In the genomic region with DNA sequence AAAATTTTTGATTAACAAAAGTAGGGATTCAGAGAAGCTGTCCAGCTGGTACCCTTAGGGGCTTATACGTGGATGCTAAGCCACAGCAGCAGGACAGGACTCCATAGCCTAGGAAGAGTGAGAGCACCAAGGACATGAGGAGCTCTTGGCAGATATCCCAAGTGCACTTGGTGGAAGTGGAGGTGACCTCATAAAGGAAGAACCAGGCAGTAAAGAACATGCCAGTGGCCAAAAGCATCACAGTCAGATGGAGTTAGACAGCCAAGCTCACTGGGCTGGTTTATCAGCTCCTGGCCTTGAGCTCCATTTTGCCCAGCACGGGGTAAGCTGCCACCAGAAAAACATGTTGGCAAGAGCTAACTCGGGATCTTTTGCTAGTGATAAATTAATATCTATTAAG, we compare ENCODE assay signal across 9 cellular contexts.
DNase-seq lines count a peak whose midpoint lies in the region; ATAC-seq, FAIRE-seq and TF ChIP-seq lines count a peak whose summit lies in the region.
"Had no signal": no experiment of that assay in that cellular context is flagged by ENCODE, and none has a peak within 500 bp of the region (broad histone marks: within the 10 kb centered on the region; RNA-seq: fewer than 3 reads in every experiment).

No MANE protein-coding gene starts in this region.

- H3K4me2 ChIP-seq in HepG2 (ENCODE audit: low read depth, low read length) = no peak overlapping the region

- FAIRE-seq in H54 (lab: Jason Lieb, UNC) (peak; percentile 95), HepG2 (lab: Jason Lieb, UNC) (no peak)

- H3K79me2 ChIP-seq in HepG2 (ENCODE audit: insufficient read depth, low read length) = no peaks in the 10 kb centered on the region

- CTCF ChIA-PET in Panc1 (lab: Charles Lee) = no interaction called here
- CTCF ChIA-PET in HepG2 (lab: Yijun Ruan, JAX; ENCODE audit: low intra/inter-chr PET ratio, low total read pairs) = no interaction called here

- H3K4me3 ChIP-seq in Panc1 (ENCODE audit: low read depth in 2 of 2, low read length in 2 of 2) (no peak overlapping the region), stomach (no peak overlapping the region), HepG2 (replicated peaks in 1 of 3; ENCODE audit: insufficient read depth in 1 of 3, low read depth in 2 of 3, low read length in 3 of 3) (no peak overlapping the region)
- H3K4me3 ChIP-seq: SJSA1 had no signal

- H3K36me3 ChIP-seq in Panc1 (ENCODE audit: control insufficient read depth, insufficient read depth, low read length) = no peaks in the 10 kb centered on the region
- H3K36me3 ChIP-seq in stomach = no peaks in the 10 kb centered on the region
- H3K36me3 ChIP-seq in HepG2 (replicated peaks in 1 of 2; ENCODE audit: control insufficient read depth in 1 of 2, insufficient read depth in 2 of 2, low read length in 2 of 2) = no peaks in the 10 kb centered on the region
- H3K36me3 ChIP-seq: SJSA1 had no signal

- DNase-seq in H54 (ENCODE audit: insufficient read length, low spot score) (peak; percentile 35), Panc1 (ENCODE audit: low read depth, low spot score) (no peak), fibroblast of peridontal ligament (ENCODE audit: extremely low read depth) (peak; percentile 61), stomach (peak; percentile 30), mesenteric fat pad (ENCODE audit: low spot score) (no peak), NCI-H2107 treated with DMSO at 0.1 percent for 48 hours (lab: John Stamatoyannopoulos, UW; ENCODE audit: unreplicated experiment) (no peak), DMS114 treated with DMSO at 0.1 percent for 48 hours (lab: John Stamatoyannopoulos, UW; ENCODE audit: unreplicated experiment) (no peak), HepG2 (ENCODE audit: low spot score) (no peak)

- no peak for TF ChIP-seq POLR2A in H54 (IDR thresholded peaks at IDR 0.05; ENCODE audit: low read depth, low read length)
- TF ChIP-seq POLR2A in stomach (IDR thresholded peaks at IDR 0.05) = no peak
- TF ChIP-seq POLR2A in HepG2 (IDR thresholded peaks at IDR 0.05; ENCODE audit: insufficient read depth in 1 of 2, low read depth in 2 of 2, low read length in 2 of 2) = no peak

- POLR2A ChIA-PET in Panc1 (lab: Charles Lee) (no interaction called here), HepG2 (lab: Yijun Ruan, JAX) (interaction anchor here (0.6 to 1.2 kb wide), 2 partner anchors 24 to 33 kb away, joined by 3 to 5 read pairs; no protein-coding TSS in a partner anchor)

- WGBS in stomach, 5 donors = 43 to 50% (median 46%) methylated on average over 3 of the region's 3 CpGs
- WGBS in HepG2 (ENCODE audit: low lambda C conversion rate) = 98% methylated on average over 3 of the region's 3 CpGs

- H3K4me1 ChIP-seq in Panc1 (ENCODE audit: control insufficient read depth, insufficient read depth, low read length) (no peaks in the 10 kb centered on the region), stomach (peaks cover 10 to 55% (median 36%) of the 10 kb centered on the region in 4 donors), HepG2 (ENCODE audit: insufficient read depth, low read length) (peaks cover 83% of the 10 kb centered on the region)

- no peak overlapping the region for H3K9ac ChIP-seq in HepG2 (ENCODE audit: insufficient read depth, low read depth, low read length)

- TF ChIP-seq RAD21 in HepG2 (CRISPR knock-in tag; IDR thresholded peaks at IDR 0.05) = no peak

- H3K27ac ChIP-seq in Panc1 (ENCODE audit: low read length) (peak overlapping the region; percentile 18), stomach (peak overlapping the region in 2 of 5 donors; percentile 12 to 47), HepG2 (ENCODE audit: extremely low read length, insufficient read depth, low read length) (no peak overlapping the region)
- H3K27ac ChIP-seq: SJSA1 had no signal

- no peak overlapping the region for H2AFZ ChIP-seq in HepG2 (ENCODE audit: low read length)

- no peak for TF ChIP-seq EP300 in stomach (IDR thresholded peaks at IDR 0.05)
- TF ChIP-seq EP300 in HepG2 (IDR thresholded peaks at IDR 0.05; ENCODE audit: low read depth in 2 of 2, low read length in 2 of 2) = no peak
- TF ChIP-seq EP300 in HepG2 (CRISPR knock-in tag; IDR thresholded peaks at IDR 0.05; ENCODE audit: borderline replicate concordance) = no peak

- H4K20me1 ChIP-seq in HepG2 (ENCODE audit: insufficient read depth, low read length) = no peaks in the 10 kb centered on the region

- H3K9me3 ChIP-seq in Panc1 (ENCODE audit: control insufficient read depth, insufficient read depth, low read depth, low read length) (no peaks in the 10 kb centered on the region), stomach (no peaks in the 10 kb centered on the region), HepG2 (ENCODE audit: low read length) (no peaks in the 10 kb centered on the region)
- H3K9me3 ChIP-seq: SJSA1 had no signal

- H3K27me3 ChIP-seq in Panc1 (ENCODE audit: control insufficient read depth, insufficient read depth, low read length) = no peaks in the 10 kb centered on the region
- no peaks in the 10 kb centered on the region for H3K27me3 ChIP-seq in stomach
- H3K27me3 ChIP-seq in HepG2 (ENCODE audit: control insufficient read depth in 1 of 2, insufficient read depth in 2 of 2, low read length in 2 of 2) = no peaks in the 10 kb centered on the region
- H3K27me3 ChIP-seq: SJSA1 had no signal

- ATAC-seq in Panc1 (peak; percentile 56; the same call in 1 of the 2 replicates), HepG2 (no peak)

- TF ChIP-seq CTCF in Panc1 (IDR thresholded peaks at IDR 0.05) = no peak
- TF ChIP-seq CTCF in stomach (IDR thresholded peaks at IDR 0.05) = no peak
- no peak for TF ChIP-seq CTCF in HepG2 (CRISPR knock-in tag; IDR thresholded peaks at IDR 0.05)

- in situ Hi-C loops in Panc1 (cut with HindIII; ENCODE audit: low pct_unique_long_range_greater_than_20kb, low sequenced_read_pairs) (no loop called here), HepG2 (cut with HindIII; ENCODE audit: extremely low pct_ligation_motif_present, low pct_unique_long_range_greater_than_20kb) (no loop called here)

- intact Hi-C loops in Panc1 (cut with micrococcal nuclease; ENCODE audit: unreplicated experiment) (no loop called here), stomach (cut with DNase I; ENCODE audit: low total_unique reads) (no loop called here), HepG2 (cut with micrococcal nuclease; ENCODE audit: unreplicated experiment) (no loop called here)

- BruUV-seq in Panc1 (replicated peaks; lab: Mats Ljungman, UMichigan) (no TSS peak), HepG2 (replicated peaks; lab: Mats Ljungman, UMichigan) (no TSS peak)

TF ChIP-seq in HepG2, 621 proteins besides CTCF, POLR2A, EP300 and RAD21 (continues in another document):
- TF ChIP-seq, protein P1, sequence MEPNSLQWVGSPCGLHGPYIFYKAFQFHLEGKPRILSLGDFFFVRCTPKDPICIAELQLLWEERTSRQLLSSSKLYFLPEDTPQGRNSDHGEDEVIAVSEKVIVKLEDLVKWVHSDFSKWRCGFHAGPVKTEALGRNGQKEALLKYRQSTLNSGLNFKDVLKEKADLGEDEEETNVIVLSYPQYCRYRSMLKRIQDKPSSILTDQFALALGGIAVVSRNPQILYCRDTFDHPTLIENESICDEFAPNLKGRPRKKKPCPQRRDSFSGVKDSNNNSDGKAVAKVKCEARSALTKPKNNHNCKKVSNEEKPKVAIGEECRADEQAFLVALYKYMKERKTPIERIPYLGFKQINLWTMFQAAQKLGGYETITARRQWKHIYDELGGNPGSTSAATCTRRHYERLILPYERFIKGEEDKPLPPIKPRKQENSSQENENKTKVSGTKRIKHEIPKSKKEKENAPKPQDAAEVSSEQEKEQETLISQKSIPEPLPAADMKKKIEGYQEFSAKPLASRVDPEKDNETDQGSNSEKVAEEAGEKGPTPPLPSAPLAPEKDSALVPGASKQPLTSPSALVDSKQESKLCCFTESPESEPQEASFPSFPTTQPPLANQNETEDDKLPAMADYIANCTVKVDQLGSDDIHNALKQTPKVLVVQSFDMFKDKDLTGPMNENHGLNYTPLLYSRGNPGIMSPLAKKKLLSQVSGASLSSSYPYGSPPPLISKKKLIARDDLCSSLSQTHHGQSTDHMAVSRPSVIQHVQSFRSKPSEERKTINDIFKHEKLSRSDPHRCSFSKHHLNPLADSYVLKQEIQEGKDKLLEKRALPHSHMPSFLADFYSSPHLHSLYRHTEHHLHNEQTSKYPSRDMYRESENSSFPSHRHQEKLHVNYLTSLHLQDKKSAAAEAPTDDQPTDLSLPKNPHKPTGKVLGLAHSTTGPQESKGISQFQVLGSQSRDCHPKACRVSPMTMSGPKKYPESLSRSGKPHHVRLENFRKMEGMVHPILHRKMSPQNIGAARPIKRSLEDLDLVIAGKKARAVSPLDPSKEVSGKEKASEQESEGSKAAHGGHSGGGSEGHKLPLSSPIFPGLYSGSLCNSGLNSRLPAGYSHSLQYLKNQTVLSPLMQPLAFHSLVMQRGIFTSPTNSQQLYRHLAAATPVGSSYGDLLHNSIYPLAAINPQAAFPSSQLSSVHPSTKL (CRISPR knock-in tag; IDR thresholded peaks at IDR 0.05) = no peak
- TF ChIP-seq ZNF430 (CRISPR knock-in tag; IDR thresholded peaks at IDR 0.05) = no peak
- TF ChIP-seq, protein P2, sequence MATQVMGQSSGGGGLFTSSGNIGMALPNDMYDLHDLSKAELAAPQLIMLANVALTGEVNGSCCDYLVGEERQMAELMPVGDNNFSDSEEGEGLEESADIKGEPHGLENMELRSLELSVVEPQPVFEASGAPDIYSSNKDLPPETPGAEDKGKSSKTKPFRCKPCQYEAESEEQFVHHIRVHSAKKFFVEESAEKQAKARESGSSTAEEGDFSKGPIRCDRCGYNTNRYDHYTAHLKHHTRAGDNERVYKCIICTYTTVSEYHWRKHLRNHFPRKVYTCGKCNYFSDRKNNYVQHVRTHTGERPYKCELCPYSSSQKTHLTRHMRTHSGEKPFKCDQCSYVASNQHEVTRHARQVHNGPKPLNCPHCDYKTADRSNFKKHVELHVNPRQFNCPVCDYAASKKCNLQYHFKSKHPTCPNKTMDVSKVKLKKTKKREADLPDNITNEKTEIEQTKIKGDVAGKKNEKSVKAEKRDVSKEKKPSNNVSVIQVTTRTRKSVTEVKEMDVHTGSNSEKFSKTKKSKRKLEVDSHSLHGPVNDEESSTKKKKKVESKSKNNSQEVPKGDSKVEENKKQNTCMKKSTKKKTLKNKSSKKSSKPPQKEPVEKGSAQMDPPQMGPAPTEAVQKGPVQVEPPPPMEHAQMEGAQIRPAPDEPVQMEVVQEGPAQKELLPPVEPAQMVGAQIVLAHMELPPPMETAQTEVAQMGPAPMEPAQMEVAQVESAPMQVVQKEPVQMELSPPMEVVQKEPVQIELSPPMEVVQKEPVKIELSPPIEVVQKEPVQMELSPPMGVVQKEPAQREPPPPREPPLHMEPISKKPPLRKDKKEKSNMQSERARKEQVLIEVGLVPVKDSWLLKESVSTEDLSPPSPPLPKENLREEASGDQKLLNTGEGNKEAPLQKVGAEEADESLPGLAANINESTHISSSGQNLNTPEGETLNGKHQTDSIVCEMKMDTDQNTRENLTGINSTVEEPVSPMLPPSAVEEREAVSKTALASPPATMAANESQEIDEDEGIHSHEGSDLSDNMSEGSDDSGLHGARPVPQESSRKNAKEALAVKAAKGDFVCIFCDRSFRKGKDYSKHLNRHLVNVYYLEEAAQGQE (IDR thresholded peaks at IDR 0.05; ENCODE audit: borderline replicate concordance in 1 of 2, low read depth in 1 of 2, low read length in 2 of 2) = no peak

Comparison
In these comparisons a context has a peak if more than half of its experiments do, and no peak if none do; other contexts are left out.
1. DNase-seq: peak in H54 (single experiment), fibroblast of peridontal ligament (single experiment) and stomach (single experiment); none in Panc1 (single experiment), mesenteric fat pad (single experiment), NCI-H2107 treated with DMSO at 0.1 percent for 48 hours (single experiment), DMS114 treated with DMSO at 0.1 percent for 48 hours (single experiment) and HepG2 (single experiment).